8 cellular contexts compared by ENCODE assay signal in the genomic region with DNA sequence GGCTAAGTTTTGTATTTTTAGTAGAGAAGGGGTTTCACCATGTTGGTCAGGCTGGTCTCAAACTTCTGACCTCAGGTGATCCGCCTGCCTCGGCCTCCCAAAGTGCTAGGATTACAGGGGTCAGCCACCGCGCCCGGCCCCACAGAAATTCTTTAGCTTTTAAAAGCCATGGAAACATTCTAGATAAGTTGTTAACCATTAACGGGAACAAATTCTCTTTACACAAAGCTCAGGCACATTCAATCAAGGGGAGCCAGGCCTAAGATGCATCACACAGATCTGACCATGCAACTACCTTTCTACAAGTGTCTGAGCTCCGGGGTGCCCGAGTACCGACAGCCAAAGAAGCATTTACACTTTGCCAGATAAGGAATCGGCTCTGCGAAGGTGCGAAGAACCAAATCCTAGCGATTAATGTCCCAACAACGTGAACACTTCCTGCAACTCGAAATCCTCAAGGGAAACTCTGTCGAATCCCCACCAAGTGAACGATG. TPM values are rescaled to one million over a fixed set of nuclear protein-coding genes. Genes with fewer than 3 reads are reported as not detected.
DNase-seq lines count a peak whose midpoint lies in the region; ATAC-seq, FAIRE-seq and TF ChIP-seq lines count a peak whose summit lies in the region.

No MANE protein-coding gene starts in this region.

- H3K4me1 ChIP-seq in BE2C: no peaks in the 10 kb centered on the region; the same call in 1 of the 2 replicates
- peaks cover 18% of the 10 kb centered on the region for H3K4me1 ChIP-seq in KMS-11 (ENCODE audit: low read depth, poor library complexity, severe bottlenecking)
- H3K4me1 ChIP-seq in ectodermal cell (ENCODE audit: control insufficient read depth, insufficient read depth, low read length): peaks cover 10% of the 10 kb centered on the region

- H3K36me3 Mint-ChIP-seq in nephron (ENCODE audit: low read depth): peaks cover 52% of the 10 kb centered on the region

- H3K27ac ChIP-seq in KMS-11 (no peak overlapping the region), ectodermal cell (ENCODE audit: insufficient read depth, low read depth, low read length, poor library complexity, severe bottlenecking) (no peak overlapping the region)

- FAIRE-seq in GM19239 (lab: Jason Lieb, UNC): no peak

- no peak for ATAC-seq in GM18907 (IDR thresholded peaks at IDR 0.05; ENCODE audit: unreplicated experiment)

- H3K4me3 ChIP-seq in BE2C (ENCODE audit: low read depth, low read length): peak overlapping the region; percentile 96
- no peak overlapping the region for H3K4me3 ChIP-seq in KMS-11 (IDR thresholded peaks at IDR 0.05; ENCODE audit: insufficient read depth, low read depth, low read length)
- H3K4me3 ChIP-seq in ectodermal cell (ENCODE audit: insufficient read depth, low read depth, low read length): peak overlapping the region; percentile 100

- peak overlapping the region; percentile 96 for H3K9ac ChIP-seq in KMS-11

- H3K36me3 ChIP-seq in BE2C: peaks cover 58% of the 10 kb centered on the region
- peaks cover 11% of the 10 kb centered on the region; the same call in 1 of the 2 replicates for H3K36me3 ChIP-seq in KMS-11 (ENCODE audit: insufficient read depth)
- H3K36me3 ChIP-seq in ectodermal cell (ENCODE audit: control insufficient read depth, insufficient read depth, low read length): peaks cover 30% of the 10 kb centered on the region

- TF ChIP-seq CTCF in BE2C (IDR thresholded peaks at IDR 0.05; ENCODE audit: low read depth, low read length) (no peak), KMS-11 (conservative IDR thresholded peaks at IDR 0.05; ENCODE audit: low read depth, low read length) (no peak), nephron (IDR thresholded peaks at IDR 0.05; ENCODE audit: unreplicated experiment in 3 of 3) (no peak)

- peak overlapping the region; percentile 98 for H3K4me2 ChIP-seq in KMS-11

- H4K20me1 ChIP-seq in KMS-11 (ENCODE audit: insufficient read depth): no peaks in the 10 kb centered on the region

- no peaks in the 10 kb centered on the region for H3K9me3 ChIP-seq in BE2C
- no peaks in the 10 kb centered on the region for H3K9me3 ChIP-seq in ectodermal cell (ENCODE audit: control insufficient read depth, low read length)

- no peaks in the 10 kb centered on the region for H3K27me3 Mint-ChIP-seq in nephron (ENCODE audit: low read depth)

- peak overlapping the region; percentile 38 to 90 (median 60) for H3K27ac Mint-ChIP-seq in nephron

- H3K9me3 Mint-ChIP-seq in nephron: no peaks in the 10 kb centered on the region

- H3K79me2 ChIP-seq in KMS-11 (ENCODE audit: insufficient read depth, low read depth): peaks cover 84% of the 10 kb centered on the region

- H3K4me1 Mint-ChIP-seq in nephron: peaks cover 21% of the 10 kb centered on the region

- peak overlapping the region; percentile 89 to 91 (median 90) for H3K4me3 Mint-ChIP-seq in nephron

- no peak for DNase-seq in BE2C
- DNase-seq in NCI-H524 (lab: John Stamatoyannopoulos, UW): no peak
- no peak for DNase-seq in NCI-H446 (lab: John Stamatoyannopoulos, UW)
- no peak for DNase-seq in GM19239 (ENCODE audit: insufficient read length, low spot score)

- H2AFZ ChIP-seq in KMS-11 (ENCODE audit: low read depth): no peak overlapping the region

- no peaks in the 10 kb centered on the region for H3K27me3 ChIP-seq in BE2C
- no peaks in the 10 kb centered on the region for H3K27me3 ChIP-seq in KMS-11 (ENCODE audit: insufficient read depth, low read depth)
- H3K27me3 ChIP-seq in ectodermal cell (ENCODE audit: control insufficient read depth, insufficient read depth, low read length, poor library complexity, severe bottlenecking): no peaks in the 10 kb centered on the region

- WGBS in ectodermal cell, 2 experiments: 30 to 37% methylated on average over 17 of the region's 17 CpGs

RNA-seq across cellular contexts. Expression of a gene that starts 1.0 kb away (rescaled TPM):
- 133 TPM for polyA plus RNA-seq in BE2C (2012; ENCODE audit: insufficient read depth, insufficient read length, low read depth)
- polyA plus RNA-seq in ectodermal cell (2013, experiment 1 of 4): 36.0 TPM
- 37.4 TPM for polyA plus RNA-seq in ectodermal cell (2013, experiment 2 of 4)
- polyA plus RNA-seq in ectodermal cell (2013, experiment 3 of 4): 32.2 TPM
- 37.0 TPM for polyA plus RNA-seq in ectodermal cell (2013, experiment 4 of 4)

RNA-seq across cellular contexts. Expression of a gene that starts 1.2 kb away (rescaled TPM):
- 1,288 TPM for polyA plus RNA-seq in BE2C (2012; ENCODE audit: insufficient read depth, insufficient read length, low read depth)
- 568 TPM for polyA plus RNA-seq in ectodermal cell (2013, experiment 1 of 4)
- 574 TPM for polyA plus RNA-seq in ectodermal cell (2013, experiment 2 of 4)
- polyA plus RNA-seq in ectodermal cell (2013, experiment 3 of 4): 531 TPM
- 582 TPM for polyA plus RNA-seq in ectodermal cell (2013, experiment 4 of 4)

RNA-seq across cellular contexts. Expression of a gene that starts 47.4 kb away (rescaled TPM):
- polyA plus RNA-seq in BE2C (2012; ENCODE audit: insufficient read depth, insufficient read length, low read depth): 1.4 TPM
- 1.1 TPM for polyA plus RNA-seq in ectodermal cell (2013, experiment 1 of 4)
- 2.5 TPM for polyA plus RNA-seq in ectodermal cell (2013, experiment 2 of 4)
- 2.4 TPM for polyA plus RNA-seq in ectodermal cell (2013, experiment 3 of 4)
- 3.0 TPM for polyA plus RNA-seq in ectodermal cell (2013, experiment 4 of 4)
